Comparison of ENCODE assay signal across 1 cellular context in genomic region chr13:52617070-52618060, GRCh38.
A peak's percentile ranks its signal among the peaks of the same experiment; 100 is the strongest.
TF ChIP-seq lines count a peak whose summit lies in the region.

No MANE protein-coding gene starts in this region.

TF ChIP-seq in GM12878, 131 proteins besides CTCF, POLR2A, EP300 and RAD21 (continued from another document and continues in another):
- peak; percentile 77 for TF ChIP-seq CREM (IDR thresholded peaks at IDR 0.05; ENCODE audit: low read depth)
- TF ChIP-seq RELA (IDR thresholded peaks at IDR 0.05; ENCODE audit: borderline replicate concordance, partially characterized antibody): no peak
- TF ChIP-seq MAX (IDR thresholded peaks at IDR 0.05; ENCODE audit: low read depth, low read length): peak; percentile 31; the same call in 1 of the 2 replicates
- TF ChIP-seq PRDM15 (CRISPR knock-in tag; IDR thresholded peaks at IDR 0.05): no peak
- TF ChIP-seq MLLT1 (IDR thresholded peaks at IDR 0.05): peak; percentile 66; the same call in 1 of the 2 replicates
- TF ChIP-seq BCL11A (IDR thresholded peaks at IDR 0.05; ENCODE audit: low read depth, low read length): no peak
- TF ChIP-seq WRNIP1 (IDR thresholded peaks at IDR 0.05; ENCODE audit: borderline replicate concordance, low read depth, low read length): peak; percentile 98
- TF ChIP-seq ATF7 (IDR thresholded peaks at IDR 0.05; ENCODE audit: low read depth): 0 out of 2 replicates have a peak, but pooled peaks have one; percentile 32
- TF ChIP-seq BMI1 (IDR thresholded peaks at IDR 0.05; ENCODE audit: borderline replicate concordance): no peak
- no peak for TF ChIP-seq ASH2L (IDR thresholded peaks at IDR 0.05; ENCODE audit: borderline replicate concordance, low read depth)
- peak; percentile 59; the same call in 1 of the 2 replicates for TF ChIP-seq RFX5 (IDR thresholded peaks at IDR 0.05; ENCODE audit: low read depth, low read length)
- 0 out of 2 replicates have a peak, but pooled peaks have one; percentile 48 for TF ChIP-seq RBBP5 (conservative IDR thresholded peaks at IDR 0.05)
- peak; percentile 26; the same call in 1 of the 2 replicates for TF ChIP-seq IRF3 (IDR thresholded peaks at IDR 0.05)
- peak; percentile 72; the same call in 1 of the 2 replicates for TF ChIP-seq CHD2 (IDR thresholded peaks at IDR 0.05; ENCODE audit: borderline replicate concordance, low read depth, low read length)
- no peak for TF ChIP-seq SUZ12 (IDR thresholded peaks at IDR 0.05; ENCODE audit: unreplicated experiment)
- TF ChIP-seq ZNF274 (IDR thresholded peaks at IDR 0.05; ENCODE audit: insufficient read depth, insufficient read length): no peak
- no peak for TF ChIP-seq SMAD1 (IDR thresholded peaks at IDR 0.05; ENCODE audit: low read depth, partially characterized antibody)
- no peak; the same call in 1 of the 2 replicates for TF ChIP-seq MTA3 (IDR thresholded peaks at IDR 0.05; ENCODE audit: borderline replicate concordance, low read length)
- TF ChIP-seq KDM1A (IDR thresholded peaks at IDR 0.05; ENCODE audit: borderline replicate concordance): no peak
- peak; percentile 61; the same call in 1 of the 2 replicates for TF ChIP-seq LARP7 (IDR thresholded peaks at IDR 0.05)
- 0 out of 2 replicates have a peak, but pooled peaks have one; percentile 28 for TF ChIP-seq NKRF (conservative IDR thresholded peaks at IDR 0.05)
- TF ChIP-seq ZNF687 (IDR thresholded peaks at IDR 0.05): peak; percentile 61
- peak; percentile 71; the same call in 1 of the 2 replicates for TF ChIP-seq TBL1XR1 (IDR thresholded peaks at IDR 0.05; ENCODE audit: low read depth, low read length)
- no peak for TF ChIP-seq CUX1 (IDR thresholded peaks at IDR 0.05; ENCODE audit: insufficient replicate concordance, low read depth, low read length)
- peak; percentile 92 for TF ChIP-seq MXI1 (IDR thresholded peaks at IDR 0.05; ENCODE audit: low read depth, low read length)
- TF ChIP-seq ETV6 (conservative IDR thresholded peaks at IDR 0.05 in 1 of 2, IDR thresholded peaks at IDR 0.05 in 1 of 2; ENCODE audit: borderline replicate concordance in 1 of 2, low read depth in 1 of 2): no peak
- TF ChIP-seq ZNF592 (IDR thresholded peaks at IDR 0.05): no peak
